1 cellular context compared by ENCODE assay signal in the genomic region with DNA sequence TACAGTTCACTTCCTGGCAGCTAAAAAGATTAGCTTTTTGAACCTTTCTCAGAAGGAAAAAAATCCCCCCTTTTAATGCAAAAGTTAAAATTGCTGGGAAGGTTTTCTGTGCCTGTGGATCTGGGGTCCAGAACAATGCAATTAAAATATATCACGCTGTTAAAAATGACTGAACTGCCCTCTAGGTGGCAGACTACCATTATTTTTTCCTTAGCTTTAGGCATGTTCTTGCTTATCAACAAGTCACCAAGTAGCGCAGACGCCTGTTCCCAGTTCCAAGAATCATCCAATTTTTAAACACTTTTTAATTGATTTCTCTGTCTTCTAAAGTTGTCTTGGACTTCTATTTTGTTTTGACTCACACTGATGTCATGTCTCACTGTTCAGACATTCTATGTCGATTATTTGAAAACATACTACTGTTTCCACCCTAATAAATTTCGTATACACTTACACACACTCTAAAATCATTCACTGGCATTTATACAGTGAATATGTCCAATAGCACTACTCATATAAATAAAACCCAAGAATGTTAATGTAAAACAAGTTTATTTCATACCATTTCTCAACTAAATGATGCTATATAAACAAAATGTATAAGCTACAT.
TF ChIP-seq lines count a peak whose summit lies in the region.

No MANE protein-coding gene starts in this region.

TF ChIP-seq in SK-N-SH treated with all-trans-retinoic acid at 6 μM for 48 hours, 23 proteins besides CTCF, POLR2A, EP300 and RAD21 (continued from another document):
- TF ChIP-seq, protein P1, sequence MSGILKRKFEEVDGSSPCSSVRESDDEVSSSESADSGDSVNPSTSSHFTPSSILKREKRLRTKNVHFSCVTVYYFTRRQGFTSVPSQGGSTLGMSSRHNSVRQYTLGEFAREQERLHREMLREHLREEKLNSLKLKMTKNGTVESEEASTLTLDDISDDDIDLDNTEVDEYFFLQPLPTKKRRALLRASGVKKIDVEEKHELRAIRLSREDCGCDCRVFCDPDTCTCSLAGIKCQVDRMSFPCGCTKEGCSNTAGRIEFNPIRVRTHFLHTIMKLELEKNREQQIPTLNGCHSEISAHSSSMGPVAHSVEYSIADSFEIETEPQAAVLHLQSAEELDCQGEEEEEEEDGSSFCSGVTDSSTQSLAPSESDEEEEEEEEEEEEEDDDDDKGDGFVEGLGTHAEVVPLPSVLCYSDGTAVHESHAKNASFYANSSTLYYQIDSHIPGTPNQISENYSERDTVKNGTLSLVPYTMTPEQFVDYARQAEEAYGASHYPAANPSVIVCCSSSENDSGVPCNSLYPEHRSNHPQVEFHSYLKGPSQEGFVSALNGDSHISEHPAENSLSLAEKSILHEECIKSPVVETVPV (CRISPR knock-in tag; IDR thresholded peaks at IDR 0.05) = no peak
- TF ChIP-seq ZC3H10 (CRISPR knock-in tag; IDR thresholded peaks at IDR 0.05) (no peak), TOX (CRISPR knock-in tag; IDR thresholded peaks at IDR 0.05; ENCODE audit: borderline replicate concordance) (no peak)
- TF ChIP-seq, protein P2, sequence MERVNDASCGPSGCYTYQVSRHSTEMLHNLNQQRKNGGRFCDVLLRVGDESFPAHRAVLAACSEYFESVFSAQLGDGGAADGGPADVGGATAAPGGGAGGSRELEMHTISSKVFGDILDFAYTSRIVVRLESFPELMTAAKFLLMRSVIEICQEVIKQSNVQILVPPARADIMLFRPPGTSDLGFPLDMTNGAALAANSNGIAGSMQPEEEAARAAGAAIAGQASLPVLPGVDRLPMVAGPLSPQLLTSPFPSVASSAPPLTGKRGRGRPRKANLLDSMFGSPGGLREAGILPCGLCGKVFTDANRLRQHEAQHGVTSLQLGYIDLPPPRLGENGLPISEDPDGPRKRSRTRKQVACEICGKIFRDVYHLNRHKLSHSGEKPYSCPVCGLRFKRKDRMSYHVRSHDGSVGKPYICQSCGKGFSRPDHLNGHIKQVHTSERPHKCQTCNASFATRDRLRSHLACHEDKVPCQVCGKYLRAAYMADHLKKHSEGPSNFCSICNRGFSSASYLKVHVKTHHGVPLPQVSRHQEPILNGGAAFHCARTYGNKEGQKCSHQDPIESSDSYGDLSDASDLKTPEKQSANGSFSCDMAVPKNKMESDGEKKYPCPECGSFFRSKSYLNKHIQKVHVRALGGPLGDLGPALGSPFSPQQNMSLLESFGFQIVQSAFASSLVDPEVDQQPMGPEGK (CRISPR knock-in tag; IDR thresholded peaks at IDR 0.05; ENCODE audit: borderline replicate concordance) = no peak
